1 cellular context compared by ENCODE assay signal in genomic region chr12:12024958-12025682, GRCh38.
TF ChIP-seq lines count a peak whose summit lies in the region.

No MANE protein-coding gene starts in this region.

TF ChIP-seq in GM23338, 12 proteins besides CTCF, POLR2A, EP300 and RAD21 (continued from another document):
- TF ChIP-seq ZNF462 (CRISPR knock-in tag; IDR thresholded peaks at IDR 0.05): no peak
- no peak for TF ChIP-seq JUNB (IDR thresholded peaks at IDR 0.05; ENCODE audit: unreplicated experiment)
- no peak for TF ChIP-seq STAT1 (IDR thresholded peaks at IDR 0.05; ENCODE audit: unreplicated experiment)
- no peak for TF ChIP-seq ZNF331 (CRISPR knock-in tag; IDR thresholded peaks at IDR 0.05; ENCODE audit: low read depth)
- TF ChIP-seq REST (IDR thresholded peaks at IDR 0.05; ENCODE audit: unreplicated experiment): no peak
- no peak for TF ChIP-seq POLR2AphosphoS5 (IDR thresholded peaks at IDR 0.05; ENCODE audit: low read depth)
- TF ChIP-seq CREB1 (CRISPR knock-in tag; IDR thresholded peaks at IDR 0.05; ENCODE audit: low read depth): no peak
- no peak for TF ChIP-seq NANOG (IDR thresholded peaks at IDR 0.05; ENCODE audit: borderline replicate concordance)
- no peak for TF ChIP-seq ZNF114 (CRISPR knock-in tag; IDR thresholded peaks at IDR 0.05)
- no peak for TF ChIP-seq EZH2 (IDR thresholded peaks at IDR 0.05; ENCODE audit: low read depth, unreplicated experiment)
- TF ChIP-seq ETS1 (IDR thresholded peaks at IDR 0.05): no peak
TF ChIP-seq in GM23338: peak in this region for 0.
